In genomic region chr1:154158307-154159125, GRCh38 we compare ENCODE assay signal across 11 cellular contexts. TPM values are rescaled to one million over a fixed set of nuclear protein-coding genes. Genes with fewer than 3 reads are reported as not detected.
A peak's percentile ranks its signal among the peaks of the same experiment; 100 is the strongest.
DNase-seq lines count a peak whose midpoint lies in the region; ATAC-seq and TF ChIP-seq lines count a peak whose summit lies in the region.
"Had no signal": no experiment of that assay in that cellular context is flagged by ENCODE, and none has a peak within 500 bp of the region (broad histone marks: within the 10 kb centered on the region; RNA-seq: fewer than 3 reads in every experiment).

No MANE protein-coding gene starts in this region.

- intact Hi-C loops in upper lobe of right lung (cut with DNase I), result no loop called here

- peaks cover 77% of the 10 kb centered on the region for H3K36me3 ChIP-seq in upper lobe of right lung

- no peak for DNase-seq in activated naive CD4-positive, alpha-beta T cell treated with anti-CD3 and anti-CD28 coated beads, Interleukin-2, amount 10 ng/mL, durations not matched to agents 7 days and 5 days
- DNase-seq in activated naive CD4-positive, alpha-beta T cell (lab: John Stamatoyannopoulos, UW), result no peak
- DNase-seq in NB4 (ENCODE audit: low read depth), result peak; percentile 89
- no peak for DNase-seq in chondrocyte (ENCODE audit: low spot score)
- DNase-seq in upper lobe of right lung, result no peak
- no peak for DNase-seq in HT-29 (ENCODE audit: low spot score)
- no peak for DNase-seq in iPS-NIHi11 (ENCODE audit: low spot score)
- no peak for DNase-seq in NCI-H2196 treated with DMSO at 0.1 percent for 48 hours (lab: John Stamatoyannopoulos, UW; ENCODE audit: unreplicated experiment)
- DNase-seq: COR-L47 had no signal

- no peaks in the 10 kb centered on the region for H3K27me3 ChIP-seq in upper lobe of right lung

- TF ChIP-seq POLR2A in NB4 (IDR thresholded peaks at IDR 0.05; ENCODE audit: extremely low read depth, insufficient read length), result no peak

- H3K27ac ChIP-seq in upper lobe of right lung, result peak overlapping the region; percentile 53

- peak overlapping the region; percentile 97 for H3K27ac Mint-ChIP-seq in activated naive CD4-positive, alpha-beta T cell treated with anti-CD3 and anti-CD28 coated beads, Interleukin-2, amount 10 ng/mL, durations not matched to agents 7 days and 5 days
- H3K27ac Mint-ChIP-seq in chondrocyte (ENCODE audit: unreplicated experiment), result peak overlapping the region; percentile 3

- H3K4me3 ChIP-seq in NB4 (ENCODE audit: low read depth, low read length) (peak overlapping the region; percentile 45), upper lobe of right lung (no peak overlapping the region)

- H3K9me3 Mint-ChIP-seq in activated naive CD4-positive, alpha-beta T cell treated with anti-CD3 and anti-CD28 coated beads, Interleukin-2, amount 10 ng/mL, durations not matched to agents 7 days and 5 days, result peaks cover 8% of the 10 kb centered on the region
- no peaks in the 10 kb centered on the region for H3K9me3 Mint-ChIP-seq in chondrocyte (ENCODE audit: low read depth)

- peaks cover 93% of the 10 kb centered on the region for H3K4me1 Mint-ChIP-seq in activated naive CD4-positive, alpha-beta T cell treated with anti-CD3 and anti-CD28 coated beads, Interleukin-2, amount 10 ng/mL, durations not matched to agents 7 days and 5 days
- peaks cover 43% of the 10 kb centered on the region for H3K4me1 Mint-ChIP-seq in chondrocyte (ENCODE audit: low read depth)

- CTCF ChIA-PET in activated naive CD4-positive, alpha-beta T cell treated with anti-CD3 and anti-CD28 coated beads, Interleukin-2, amount 10 ng/mL, durations not matched to agents 7 days and 5 days (lab: Charles Lee), result interaction anchor here (0.6 to 1.3 kb wide), 6 partner anchors 8 to 165 kb away, joined by 3 to 4 read pairs (median 3); no protein-coding TSS in a partner anchor

- peaks cover 89% of the 10 kb centered on the region for H3K36me3 Mint-ChIP-seq in activated naive CD4-positive, alpha-beta T cell treated with anti-CD3 and anti-CD28 coated beads, Interleukin-2, amount 10 ng/mL, durations not matched to agents 7 days and 5 days
- H3K36me3 Mint-ChIP-seq in chondrocyte (ENCODE audit: low read depth), result peaks cover 30% of the 10 kb centered on the region

- peaks cover 46% of the 10 kb centered on the region for H3K4me1 ChIP-seq in upper lobe of right lung

- ATAC-seq in upper lobe of right lung, result peak; percentile 34
- ATAC-seq: HepG2, SK-N-SH treated with all-trans-retinoic acid at 6 μM for 48 hours had no signal

- no peaks in the 10 kb centered on the region for H3K9me3 ChIP-seq in upper lobe of right lung

- peak overlapping the region; percentile 65 for H3K4me3 Mint-ChIP-seq in activated naive CD4-positive, alpha-beta T cell treated with anti-CD3 and anti-CD28 coated beads, Interleukin-2, amount 10 ng/mL, durations not matched to agents 7 days and 5 days
- H3K4me3 Mint-ChIP-seq in chondrocyte (ENCODE audit: unreplicated experiment), result no peak overlapping the region

- no peak for TF ChIP-seq CTCF in NB4 (IDR thresholded peaks at IDR 0.05; ENCODE audit: low read depth, low read length)
- TF ChIP-seq CTCF in chondrocyte (IDR thresholded peaks at IDR 0.05), result no peak
- no peak for TF ChIP-seq CTCF in upper lobe of right lung (IDR thresholded peaks at IDR 0.05)

- no peaks in the 10 kb centered on the region for H3K27me3 Mint-ChIP-seq in activated naive CD4-positive, alpha-beta T cell treated with anti-CD3 and anti-CD28 coated beads, Interleukin-2, amount 10 ng/mL, durations not matched to agents 7 days and 5 days
- H3K27me3 Mint-ChIP-seq in chondrocyte (ENCODE audit: low read depth), result no peaks in the 10 kb centered on the region

RNA-seq across cellular contexts. Expression of gene NUP210L, which starts 3.6 kb away (rescaled TPM):
- total RNA-seq in chondrocyte (0.19 TPM in 1 of 3 replicates, not detected in the others), upper lobe of right lung (2.1 TPM)
- total RNA-seq in HT-29 (2014; rRNA removed; shearing (Covaris generic)), result not detected in 2 replicates
- total RNA-seq: HepG2 had no signal

RNA-seq across cellular contexts. Expression of gene TPM3, which starts 33.4 kb away (rescaled TPM):
- total RNA-seq in chondrocyte (248 to 259 TPM (median 256 TPM) in 3 replicates), upper lobe of right lung (326 TPM)
- 308 and 315 TPM in 2 replicates for total RNA-seq in HT-29 (2014; rRNA removed; shearing (Covaris generic))

RNA-seq across cellular contexts. Expression of gene CFAP141, which starts 47.6 kb away (rescaled TPM):
- total RNA-seq in chondrocyte (not detected in 3 replicates), upper lobe of right lung (not detected)
- not detected in 2 replicates for total RNA-seq in HT-29 (2014; rRNA removed; shearing (Covaris generic))
- total RNA-seq: HepG2 had no signal
